In genomic region chr1:107669996-107670395, GRCh38 we compare ENCODE assay signal across 9 cellular contexts.
A peak's percentile ranks its signal among the peaks of the same experiment; 100 is the strongest.
DNase-seq lines count a peak whose midpoint lies in the region; ATAC-seq and TF ChIP-seq lines count a peak whose summit lies in the region.
"Had no signal": no experiment of that assay in that cellular context is flagged by ENCODE, and none has a peak within 500 bp of the region (broad histone marks: within the 10 kb centered on the region; RNA-seq: fewer than 3 reads in every experiment).

No MANE protein-coding gene starts in this region.

- ATAC-seq in left cardiac atrium (peak; percentile 50 to 89), left ventricle myocardium superior (no peak), upper lobe of right lung (peak; percentile 54)

- TF ChIP-seq CTCF in fibroblast of pulmonary artery (IDR thresholded peaks at IDR 0.05; ENCODE audit: low read length, missing control alignments): no peak
- no peak for TF ChIP-seq CTCF in upper lobe of right lung (IDR thresholded peaks at IDR 0.05)
- TF ChIP-seq CTCF in progenitor cell of endocrine pancreas (IDR thresholded peaks at IDR 0.05; ENCODE audit: unreplicated experiment): no peak

- no peak overlapping the region for H4K91ac ChIP-seq in neuronal stem cell (ENCODE audit: low read depth, low read length, poor library complexity)

- peaks cover 3% of the 10 kb centered on the region for H3K9me3 Mint-ChIP-seq in progenitor cell of endocrine pancreas (ENCODE audit: low read depth)

- peaks cover 23% of the 10 kb centered on the region for H3K4me1 Mint-ChIP-seq in progenitor cell of endocrine pancreas (ENCODE audit: low read depth)
- H3K4me1 Mint-ChIP-seq: CD4-positive, alpha-beta memory T cell had no signal

- H2BK12ac ChIP-seq in neuronal stem cell (ENCODE audit: low read length): no peak overlapping the region

- H3K23ac ChIP-seq in neuronal stem cell (ENCODE audit: low read depth, low read length, poor library complexity): no peak overlapping the region

- H3K4me2 ChIP-seq in neuronal stem cell (ENCODE audit: insufficient read depth, low read length, poor library complexity, severe bottlenecking): no peak overlapping the region

- H3K4me3 ChIP-seq in fibroblast of pulmonary artery (replicated peaks; ENCODE audit: low read depth, low read length) (no peak overlapping the region), upper lobe of right lung (no peak overlapping the region), neuronal stem cell (ENCODE audit: low read length in 2 of 2) (no peak overlapping the region)

- no peak overlapping the region for H3K4ac ChIP-seq in neuronal stem cell (ENCODE audit: low read length)

- H3K27ac Mint-ChIP-seq in progenitor cell of endocrine pancreas: no peak overlapping the region
- H3K27ac Mint-ChIP-seq: CD4-positive, alpha-beta memory T cell had no signal

- H3K9ac ChIP-seq in neuronal stem cell (ENCODE audit: low read depth, low read length, poor library complexity): no peak overlapping the region

- H3K36me3 ChIP-seq in upper lobe of right lung (no peaks in the 10 kb centered on the region), neuronal stem cell (replicated peaks in 1 of 2; ENCODE audit: control insufficient read depth in 2 of 2, insufficient read depth in 2 of 2, low read length in 2 of 2) (no peaks in the 10 kb centered on the region)

- H3K27ac ChIP-seq in upper lobe of right lung (no peak overlapping the region), neuronal stem cell (replicated peaks; ENCODE audit: low read length) (no peak overlapping the region)

- no peaks in the 10 kb centered on the region for H3K79me1 ChIP-seq in neuronal stem cell (ENCODE audit: low read depth, low read length)

- no peak overlapping the region for H3K14ac ChIP-seq in neuronal stem cell (ENCODE audit: low read length)

- H3K9me3 ChIP-seq in upper lobe of right lung (no peaks in the 10 kb centered on the region), neuronal stem cell (replicated peaks in 1 of 2; ENCODE audit: control insufficient read depth in 2 of 2, insufficient read depth in 1 of 2, low read depth in 1 of 2, low read length in 2 of 2) (peaks cover 0 to 2% of the 10 kb centered on the region in 2 donors)

- no peak overlapping the region for H2AFZ ChIP-seq in neuronal stem cell (ENCODE audit: low read length)

- H3K27me3 ChIP-seq in upper lobe of right lung (no peaks in the 10 kb centered on the region), neuronal stem cell (ENCODE audit: control insufficient read depth in 3 of 3, insufficient read depth in 3 of 3, low read depth in 1 of 3, low read length in 3 of 3) (no peaks in the 10 kb centered on the region)

- H2AK5ac ChIP-seq in neuronal stem cell (ENCODE audit: low read depth, low read length): no peak overlapping the region

- no peak overlapping the region for H3K4me3 Mint-ChIP-seq in progenitor cell of endocrine pancreas (ENCODE audit: low read depth)
- H3K4me3 Mint-ChIP-seq: CD4-positive, alpha-beta memory T cell had no signal

- no peaks in the 10 kb centered on the region for H3K36me3 Mint-ChIP-seq in progenitor cell of endocrine pancreas (ENCODE audit: insufficient read depth)
- H3K36me3 Mint-ChIP-seq: CD4-positive, alpha-beta memory T cell had no signal

- H3K27me3 Mint-ChIP-seq in progenitor cell of endocrine pancreas: no peaks in the 10 kb centered on the region
- H3K27me3 Mint-ChIP-seq: CD4-positive, alpha-beta memory T cell had no signal

- H3K4me1 ChIP-seq in upper lobe of right lung: peaks cover 8% of the 10 kb centered on the region
- peaks cover 0 to 2% of the 10 kb centered on the region in 2 donors for H3K4me1 ChIP-seq in neuronal stem cell (ENCODE audit: control insufficient read depth in 2 of 2, insufficient read depth in 1 of 2, low read depth in 1 of 2, low read length in 2 of 2)

- WGBS in neuronal stem cell (ENCODE audit: extremely low coverage in 2 of 2, insufficient read length in 2 of 2, insufficient replicate concordance in 1 of 2), 2 donors: no CpG with 5 or more reads among the region's 1 CpG

- H2BK15ac ChIP-seq in neuronal stem cell (ENCODE audit: low read length): no peak overlapping the region

- H3K18ac ChIP-seq in neuronal stem cell (ENCODE audit: low read length): no peak overlapping the region

- H4K8ac ChIP-seq in neuronal stem cell (ENCODE audit: low read depth, low read length): no peak overlapping the region

- H2BK120ac ChIP-seq in neuronal stem cell (ENCODE audit: low read depth, low read length): no peak overlapping the region

- no peak overlapping the region for H2BK5ac ChIP-seq in neuronal stem cell (ENCODE audit: low read length)

- intact Hi-C loops in left cardiac atrium (cut with DNase I) (no loop called here), left ventricle myocardium superior (cut with micrococcal nuclease) (no loop called here), upper lobe of right lung (cut with DNase I) (no loop called here)

- DNase-seq in left cardiac atrium (peak; percentile 52), left ventricle myocardium superior (no peak), RPMI8226 (peak; percentile 19), fibroblast of pulmonary artery (ENCODE audit: low read depth) (peak; percentile 37), upper lobe of right lung (no peak), neuronal stem cell (ENCODE audit: low spot score) (no peak), progenitor cell of endocrine pancreas (ENCODE audit: low spot score, unreplicated experiment) (no peak)
- no peak for DNase-seq in stimulated activated CD4-positive, alpha-beta T cell treated with anti-CD3 and anti-CD28 coated beads, Interleukin-2, amount 100 ng/mL, for 24 hours
- DNase-seq: CD4-positive, alpha-beta memory T cell had no signal

Comparison
In these comparisons a context has a peak if more than half of its experiments do, and no peak if none do; other contexts are left out.
1. DNase-seq: peak in left cardiac atrium (single experiment), RPMI8226 (single experiment) and fibroblast of pulmonary artery (single experiment); none in left ventricle myocardium superior (single experiment), upper lobe of right lung (single experiment), neuronal stem cell (single experiment), progenitor cell of endocrine pancreas (single experiment) and stimulated activated CD4-positive, alpha-beta T cell treated with anti-CD3 and anti-CD28 coated beads, Interleukin-2, amount 100 ng/mL, for 24 hours (0 of 2).